Comparison of ENCODE assay signal across 1 cellular context in the genomic region with DNA sequence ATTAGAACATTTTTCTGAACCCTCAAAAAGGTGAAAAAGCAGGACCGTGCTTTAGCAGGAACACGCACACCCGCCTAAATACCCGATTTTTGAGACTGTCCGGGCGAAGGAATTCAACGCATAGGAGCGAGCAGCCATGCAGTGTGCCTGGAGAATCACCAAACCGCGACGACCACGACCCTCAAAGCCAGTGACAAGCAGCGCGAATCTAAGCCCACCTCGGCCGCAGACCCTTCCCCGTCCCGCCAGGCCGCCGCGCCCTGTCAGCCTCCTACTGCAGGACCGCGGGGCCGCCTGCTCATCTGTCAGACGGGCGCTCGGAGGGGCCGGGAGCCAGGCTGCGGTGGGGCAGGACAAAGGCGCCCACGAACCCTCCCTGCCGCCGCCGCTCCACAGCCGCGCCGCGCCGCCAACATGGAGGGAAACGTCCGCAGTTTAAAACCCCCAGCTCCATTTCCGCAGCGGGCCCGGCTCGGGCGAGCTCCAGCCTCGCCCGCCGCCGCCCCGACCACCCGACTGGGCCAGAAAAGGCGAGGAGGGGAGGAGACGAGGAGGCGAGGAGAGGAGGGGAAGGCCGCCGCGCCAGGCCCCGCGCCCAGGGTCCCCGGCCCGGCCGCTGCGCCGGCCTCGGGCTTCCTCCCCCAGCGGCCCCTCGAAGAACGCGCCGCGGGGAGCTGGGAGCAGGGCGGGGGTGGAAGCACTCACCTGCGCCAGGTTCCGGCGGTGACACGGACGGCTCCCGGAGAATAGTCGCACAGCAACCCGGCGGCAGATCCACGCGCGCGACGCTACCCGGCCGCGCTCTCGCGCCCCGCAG.
TF ChIP-seq lines count a peak whose summit lies in the region.

Gene LBR (minus strand): TSS at position 790 of the 817 bp plus-strand sequence. CDS start 3,963 bp downstream, outside the sequence.

TF ChIP-seq in HepG2, 621 proteins besides CTCF, POLR2A, EP300 and RAD21 (continued from another document and continues in another):
- TF ChIP-seq ZNF766 (CRISPR knock-in tag; IDR thresholded peaks at IDR 0.05; ENCODE audit: borderline replicate concordance) (no peak), ZNF646 (CRISPR knock-in tag; IDR thresholded peaks at IDR 0.05) (0 out of 2 replicates have a peak, but pooled peaks have one; percentile 32), SNAPC2 (CRISPR knock-in tag; IDR thresholded peaks at IDR 0.05) (peak; percentile 34; the same call in 1 of the 2 replicates), ATF2 (CRISPR knock-in tag; IDR thresholded peaks at IDR 0.05) (no peak; the same call in 1 of the 2 replicates), ZNF710 (CRISPR knock-in tag; IDR thresholded peaks at IDR 0.05; ENCODE audit: borderline replicate concordance) (peak; percentile 32; the same call in 1 of the 2 replicates), FOXM1 (CRISPR knock-in tag; IDR thresholded peaks at IDR 0.05) (no peak), ZNF230 (CRISPR knock-in tag; IDR thresholded peaks at IDR 0.05) (no peak), HDAC1 (CRISPR knock-in tag; IDR thresholded peaks at IDR 0.05) (peak; percentile 82), ZFP37 (CRISPR knock-in tag; IDR thresholded peaks at IDR 0.05; ENCODE audit: borderline replicate concordance) (no peak), ZNF747 (CRISPR knock-in tag; IDR thresholded peaks at IDR 0.05; ENCODE audit: borderline replicate concordance) (no peak), TEAD2 (CRISPR knock-in tag; IDR thresholded peaks at IDR 0.05) (no peak), GZF1 (CRISPR knock-in tag; IDR thresholded peaks at IDR 0.05) (peak; percentile 67), ZNF263 (CRISPR knock-in tag; IDR thresholded peaks at IDR 0.05) (no peak), ZNF468 (CRISPR knock-in tag; IDR thresholded peaks at IDR 0.05) (0 out of 2 replicates have a peak, but pooled peaks have one; percentile 26), MAZ (IDR thresholded peaks at IDR 0.05; ENCODE audit: borderline replicate concordance, low read depth, low read length) (no peak), MAZ (CRISPR knock-in tag; IDR thresholded peaks at IDR 0.05; ENCODE audit: low read depth) (no peak), ZNF816 (CRISPR knock-in tag; IDR thresholded peaks at IDR 0.05; ENCODE audit: borderline replicate concordance) (peak; percentile 27; the same call in 1 of the 2 replicates), ZNF792 (CRISPR knock-in tag; IDR thresholded peaks at IDR 0.05) (no peak), ZNF274 (CRISPR knock-in tag; IDR thresholded peaks at IDR 0.05) (no peak), ZNF451 (CRISPR knock-in tag; IDR thresholded peaks at IDR 0.05) (no peak; the same call in 1 of the 2 replicates), ZNF33A (CRISPR knock-in tag; IDR thresholded peaks at IDR 0.05; ENCODE audit: borderline replicate concordance) (no peak), TP53 (CRISPR knock-in tag; conservative IDR thresholded peaks at IDR 0.05) (no peak), STAG1 (CRISPR knock-in tag; IDR thresholded peaks at IDR 0.05) (no peak), ZBTB7A (CRISPR knock-in tag; IDR thresholded peaks at IDR 0.05) (0 out of 2 replicates have a peak, but pooled peaks have one; percentile 28), ZNF260 (CRISPR knock-in tag; IDR thresholded peaks at IDR 0.05; ENCODE audit: borderline replicate concordance, low read depth) (no peak), ZNF570 (CRISPR knock-in tag; IDR thresholded peaks at IDR 0.05; ENCODE audit: borderline replicate concordance) (no peak), HDAC6 (IDR thresholded peaks at IDR 0.05; ENCODE audit: low read depth, low read length) (no peak)
- TF ChIP-seq, protein P1, sequence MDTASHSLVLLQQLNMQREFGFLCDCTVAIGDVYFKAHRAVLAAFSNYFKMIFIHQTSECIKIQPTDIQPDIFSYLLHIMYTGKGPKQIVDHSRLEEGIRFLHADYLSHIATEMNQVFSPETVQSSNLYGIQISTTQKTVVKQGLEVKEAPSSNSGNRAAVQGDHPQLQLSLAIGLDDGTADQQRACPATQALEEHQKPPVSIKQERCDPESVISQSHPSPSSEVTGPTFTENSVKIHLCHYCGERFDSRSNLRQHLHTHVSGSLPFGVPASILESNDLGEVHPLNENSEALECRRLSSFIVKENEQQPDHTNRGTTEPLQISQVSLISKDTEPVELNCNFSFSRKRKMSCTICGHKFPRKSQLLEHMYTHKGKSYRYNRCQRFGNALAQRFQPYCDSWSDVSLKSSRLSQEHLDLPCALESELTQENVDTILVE (CRISPR knock-in tag; IDR thresholded peaks at IDR 0.05), result peak; percentile 20; the same call in 1 of the 2 replicates
- TF ChIP-seq, protein P2, sequence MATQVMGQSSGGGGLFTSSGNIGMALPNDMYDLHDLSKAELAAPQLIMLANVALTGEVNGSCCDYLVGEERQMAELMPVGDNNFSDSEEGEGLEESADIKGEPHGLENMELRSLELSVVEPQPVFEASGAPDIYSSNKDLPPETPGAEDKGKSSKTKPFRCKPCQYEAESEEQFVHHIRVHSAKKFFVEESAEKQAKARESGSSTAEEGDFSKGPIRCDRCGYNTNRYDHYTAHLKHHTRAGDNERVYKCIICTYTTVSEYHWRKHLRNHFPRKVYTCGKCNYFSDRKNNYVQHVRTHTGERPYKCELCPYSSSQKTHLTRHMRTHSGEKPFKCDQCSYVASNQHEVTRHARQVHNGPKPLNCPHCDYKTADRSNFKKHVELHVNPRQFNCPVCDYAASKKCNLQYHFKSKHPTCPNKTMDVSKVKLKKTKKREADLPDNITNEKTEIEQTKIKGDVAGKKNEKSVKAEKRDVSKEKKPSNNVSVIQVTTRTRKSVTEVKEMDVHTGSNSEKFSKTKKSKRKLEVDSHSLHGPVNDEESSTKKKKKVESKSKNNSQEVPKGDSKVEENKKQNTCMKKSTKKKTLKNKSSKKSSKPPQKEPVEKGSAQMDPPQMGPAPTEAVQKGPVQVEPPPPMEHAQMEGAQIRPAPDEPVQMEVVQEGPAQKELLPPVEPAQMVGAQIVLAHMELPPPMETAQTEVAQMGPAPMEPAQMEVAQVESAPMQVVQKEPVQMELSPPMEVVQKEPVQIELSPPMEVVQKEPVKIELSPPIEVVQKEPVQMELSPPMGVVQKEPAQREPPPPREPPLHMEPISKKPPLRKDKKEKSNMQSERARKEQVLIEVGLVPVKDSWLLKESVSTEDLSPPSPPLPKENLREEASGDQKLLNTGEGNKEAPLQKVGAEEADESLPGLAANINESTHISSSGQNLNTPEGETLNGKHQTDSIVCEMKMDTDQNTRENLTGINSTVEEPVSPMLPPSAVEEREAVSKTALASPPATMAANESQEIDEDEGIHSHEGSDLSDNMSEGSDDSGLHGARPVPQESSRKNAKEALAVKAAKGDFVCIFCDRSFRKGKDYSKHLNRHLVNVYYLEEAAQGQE (IDR thresholded peaks at IDR 0.05; ENCODE audit: borderline replicate concordance in 1 of 2, low read depth in 1 of 2, low read length in 2 of 2), result no peak
- TF ChIP-seq, protein P3, sequence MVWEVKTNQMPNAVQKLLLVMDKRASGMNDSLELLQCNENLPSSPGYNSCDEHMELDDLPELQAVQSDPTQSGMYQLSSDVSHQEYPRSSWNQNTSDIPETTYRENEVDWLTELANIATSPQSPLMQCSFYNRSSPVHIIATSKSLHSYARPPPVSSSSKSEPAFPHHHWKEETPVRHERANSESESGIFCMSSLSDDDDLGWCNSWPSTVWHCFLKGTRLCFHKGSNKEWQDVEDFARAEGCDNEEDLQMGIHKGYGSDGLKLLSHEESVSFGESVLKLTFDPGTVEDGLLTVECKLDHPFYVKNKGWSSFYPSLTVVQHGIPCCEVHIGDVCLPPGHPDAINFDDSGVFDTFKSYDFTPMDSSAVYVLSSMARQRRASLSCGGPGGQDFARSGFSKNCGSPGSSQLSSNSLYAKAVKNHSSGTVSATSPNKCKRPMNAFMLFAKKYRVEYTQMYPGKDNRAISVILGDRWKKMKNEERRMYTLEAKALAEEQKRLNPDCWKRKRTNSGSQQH (CRISPR knock-in tag; IDR thresholded peaks at IDR 0.05; ENCODE audit: low read depth), result no peak
- TF ChIP-seq, protein P4, sequence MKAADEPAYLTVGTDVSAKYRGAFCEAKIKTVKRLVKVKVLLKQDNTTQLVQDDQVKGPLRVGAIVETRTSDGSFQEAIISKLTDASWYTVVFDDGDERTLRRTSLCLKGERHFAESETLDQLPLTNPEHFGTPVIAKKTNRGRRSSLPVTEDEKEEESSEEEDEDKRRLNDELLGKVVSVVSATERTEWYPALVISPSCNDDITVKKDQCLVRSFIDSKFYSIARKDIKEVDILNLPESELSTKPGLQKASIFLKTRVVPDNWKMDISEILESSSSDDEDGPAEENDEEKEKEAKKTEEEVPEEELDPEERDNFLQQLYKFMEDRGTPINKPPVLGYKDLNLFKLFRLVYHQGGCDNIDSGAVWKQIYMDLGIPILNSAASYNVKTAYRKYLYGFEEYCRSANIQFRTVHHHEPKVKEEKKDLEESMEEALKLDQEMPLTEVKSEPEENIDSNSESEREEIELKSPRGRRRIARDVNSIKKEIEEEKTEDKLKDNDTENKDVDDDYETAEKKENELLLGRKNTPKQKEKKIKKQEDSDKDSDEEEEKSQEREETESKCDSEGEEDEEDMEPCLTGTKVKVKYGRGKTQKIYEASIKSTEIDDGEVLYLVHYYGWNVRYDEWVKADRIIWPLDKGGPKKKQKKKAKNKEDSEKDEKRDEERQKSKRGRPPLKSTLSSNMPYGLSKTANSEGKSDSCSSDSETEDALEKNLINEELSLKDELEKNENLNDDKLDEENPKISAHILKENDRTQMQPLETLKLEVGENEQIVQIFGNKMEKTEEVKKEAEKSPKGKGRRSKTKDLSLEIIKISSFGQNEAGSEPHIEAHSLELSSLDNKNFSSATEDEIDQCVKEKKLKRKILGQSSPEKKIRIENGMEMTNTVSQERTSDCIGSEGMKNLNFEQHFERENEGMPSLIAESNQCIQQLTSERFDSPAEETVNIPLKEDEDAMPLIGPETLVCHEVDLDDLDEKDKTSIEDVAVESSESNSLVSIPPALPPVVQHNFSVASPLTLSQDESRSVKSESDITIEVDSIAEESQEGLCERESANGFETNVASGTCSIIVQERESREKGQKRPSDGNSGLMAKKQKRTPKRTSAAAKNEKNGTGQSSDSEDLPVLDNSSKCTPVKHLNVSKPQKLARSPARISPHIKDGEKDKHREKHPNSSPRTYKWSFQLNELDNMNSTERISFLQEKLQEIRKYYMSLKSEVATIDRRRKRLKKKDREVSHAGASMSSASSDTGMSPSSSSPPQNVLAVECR (CRISPR knock-in tag; IDR thresholded peaks at IDR 0.05; ENCODE audit: borderline replicate concordance), result peak; percentile 12; the same call in 1 of the 2 replicates
